Comparison of ENCODE assay signal across 27 cellular contexts in the genomic region with DNA sequence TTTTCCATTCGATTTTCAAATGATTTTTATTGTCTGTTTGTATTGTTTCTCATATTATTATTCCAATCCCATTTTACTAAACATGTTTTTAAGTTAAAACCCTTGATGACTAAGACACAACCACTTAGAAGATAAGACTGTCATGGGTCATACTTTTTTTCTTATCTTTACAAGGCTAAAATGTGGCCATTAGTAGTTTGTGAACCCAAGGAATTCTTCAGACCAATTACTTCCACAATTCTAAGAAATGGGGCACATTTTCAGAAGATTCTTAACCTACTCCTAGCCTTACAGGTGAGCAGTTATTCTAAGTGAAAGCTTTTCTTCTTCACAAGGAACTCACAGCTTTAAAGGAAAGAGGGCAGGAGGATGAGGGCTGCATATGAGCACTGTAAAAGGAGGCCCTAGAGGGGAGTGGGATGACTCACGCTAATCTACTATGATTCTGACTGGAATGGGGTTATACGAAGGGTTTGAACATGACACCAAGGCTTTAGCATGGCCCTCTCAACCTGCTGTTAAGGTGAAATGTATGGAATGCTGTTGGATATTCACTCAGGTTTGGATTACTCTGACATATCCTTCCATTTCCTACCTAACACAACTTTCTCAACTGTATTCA.
"Had no signal": no experiment of that assay in that cellular context is flagged by ENCODE, and none has a peak within 500 bp of the region (broad histone marks: within the 10 kb centered on the region; RNA-seq: fewer than 3 reads in every experiment).

No MANE protein-coding gene starts in this region.

- H3K4me3 ChIP-seq: hepatocyte, left lung, lower lobe of right lung, ovary, right atrium auricular region, right lobe of liver, smooth muscle cell, tibial nerve, upper lobe of left lung, vagina had no signal

- H3K9me3 Mint-ChIP-seq: mesothelial cell of epicardium; natural killer cell; stimulated activated memory B cell treated with anti-CD40 and anti-IgM and Interleukin-4, amounts not matched to agents 10 μg/mL and 1 μg/mL and 100 μg/mL, for 72 hours; stimulated activated naive CD8-positive, alpha-beta T cell treated with anti-CD3 and anti-CD28 coated beads, Interleukin-15, amount 100 ng/mL, for 72 hours had no signal

- H3K36me3 Mint-ChIP-seq: mesothelial cell of epicardium; naive B cell; natural killer cell; stimulated activated memory B cell treated with anti-CD40 and anti-IgM and Interleukin-4, amounts not matched to agents 10 μg/mL and 1 μg/mL and 100 μg/mL, for 72 hours had no signal

- FAIRE-seq: kidney had no signal

- ATAC-seq: left colon; left lung; lower lobe of right lung; natural killer cell; right lobe of liver; stimulated activated memory B cell treated with anti-CD40 and anti-IgM and Interleukin-4, amounts not matched to agents 10 μg/mL and 1 μg/mL and 100 μg/mL, for 72 hours; stimulated activated naive CD8-positive, alpha-beta T cell treated with anti-CD3 and anti-CD28 coated beads, Interleukin-15, amount 100 ng/mL, for 72 hours had no signal

- H2AFZ ChIP-seq: hepatocyte had no signal

- H3K4me3 Mint-ChIP-seq: mesothelial cell of epicardium; naive B cell; natural killer cell; nephron progenitor cell; stimulated activated memory B cell treated with anti-CD40 and anti-IgM and Interleukin-4, amounts not matched to agents 10 μg/mL and 1 μg/mL and 100 μg/mL, for 72 hours; stimulated activated naive CD8-positive, alpha-beta T cell treated with anti-CD3 and anti-CD28 coated beads, Interleukin-15, amount 100 ng/mL, for 72 hours had no signal

- H3K27me3 Mint-ChIP-seq: progenitor cell of endocrine pancreas; stimulated activated memory B cell treated with anti-CD40 and anti-IgM and Interleukin-4, amounts not matched to agents 10 μg/mL and 1 μg/mL and 100 μg/mL, for 72 hours; stimulated activated naive CD8-positive, alpha-beta T cell treated with anti-CD3 and anti-CD28 coated beads, Interleukin-15, amount 100 ng/mL, for 72 hours had no signal

- DNase-seq: kidney; left colon; left lung; lower lobe of right lung; mammary epithelial cell; mesendoderm; naive B cell; natural killer cell; nephron progenitor cell; ovary; right lobe of liver; stimulated activated CD4-positive, alpha-beta T cell treated with anti-CD3 and anti-CD28 coated beads, Interleukin-1b, Interleukin-23, amount 100 ng/mL, for 48 hours; stimulated activated CD4-positive, alpha-beta T cell treated with anti-CD3 and anti-CD28 coated beads, Interleukin-2, amount 100 ng/mL, for 48 hours; stimulated activated CD4-positive, alpha-beta T cell treated with anti-CD3 and anti-CD28 coated beads, Interleukin-4, amount 100 ng/mL, for 4 hours; stimulated activated CD8-positive, alpha-beta memory T cell treated with anti-CD3 and anti-CD28 coated beads, Interleukin-4, amount 100 ng/mL, for 48 hours; stimulated activated naive CD4-positive, alpha-beta T cell treated with Interleukin-2 at 50 U/mL for 16 hours; stimulated activated naive CD8-positive, alpha-beta T cell treated with anti-CD3 and anti-CD28 coated beads, Interleukin-15, amount 100 ng/mL, for 72 hours; substantia nigra had no signal

- H3K27ac ChIP-seq: hepatocyte, left lung, lower lobe of right lung, ovary, right atrium auricular region, right lobe of liver, upper lobe of left lung, vagina had no signal

- H3K4me1 ChIP-seq: left lung, lower lobe of right lung, right atrium auricular region, right lobe of liver, upper lobe of left lung, vagina had no signal

- H3K27ac Mint-ChIP-seq: mesothelial cell of epicardium; naive B cell; natural killer cell; nephron progenitor cell; progenitor cell of endocrine pancreas; stimulated activated memory B cell treated with anti-CD40 and anti-IgM and Interleukin-4, amounts not matched to agents 10 μg/mL and 1 μg/mL and 100 μg/mL, for 72 hours; stimulated activated naive CD8-positive, alpha-beta T cell treated with anti-CD3 and anti-CD28 coated beads, Interleukin-15, amount 100 ng/mL, for 72 hours had no signal

- H3K4me1 Mint-ChIP-seq: mesothelial cell of epicardium; naive B cell; stimulated activated memory B cell treated with anti-CD40 and anti-IgM and Interleukin-4, amounts not matched to agents 10 μg/mL and 1 μg/mL and 100 μg/mL, for 72 hours; stimulated activated naive CD8-positive, alpha-beta T cell treated with anti-CD3 and anti-CD28 coated beads, Interleukin-15, amount 100 ng/mL, for 72 hours had no signal

- H3K9me3 ChIP-seq: left lung, lower lobe of right lung, ovary, right atrium auricular region, right lobe of liver, tibial nerve, upper lobe of left lung, vagina had no signal

- H3K27me3 ChIP-seq: hepatocyte, left lung, ovary, right atrium auricular region, right lobe of liver, tibial nerve, upper lobe of left lung, vagina had no signal

- H3K79me2 ChIP-seq: hepatocyte had no signal

- H3K4me2 ChIP-seq: hepatocyte, smooth muscle cell had no signal

- H3K36me3 ChIP-seq: left lung, lower lobe of right lung, ovary, right atrium auricular region, right lobe of liver, tibial nerve, upper lobe of left lung, vagina had no signal
